Comparison of ENCODE assay signal across 9 cellular contexts in the genomic region with DNA sequence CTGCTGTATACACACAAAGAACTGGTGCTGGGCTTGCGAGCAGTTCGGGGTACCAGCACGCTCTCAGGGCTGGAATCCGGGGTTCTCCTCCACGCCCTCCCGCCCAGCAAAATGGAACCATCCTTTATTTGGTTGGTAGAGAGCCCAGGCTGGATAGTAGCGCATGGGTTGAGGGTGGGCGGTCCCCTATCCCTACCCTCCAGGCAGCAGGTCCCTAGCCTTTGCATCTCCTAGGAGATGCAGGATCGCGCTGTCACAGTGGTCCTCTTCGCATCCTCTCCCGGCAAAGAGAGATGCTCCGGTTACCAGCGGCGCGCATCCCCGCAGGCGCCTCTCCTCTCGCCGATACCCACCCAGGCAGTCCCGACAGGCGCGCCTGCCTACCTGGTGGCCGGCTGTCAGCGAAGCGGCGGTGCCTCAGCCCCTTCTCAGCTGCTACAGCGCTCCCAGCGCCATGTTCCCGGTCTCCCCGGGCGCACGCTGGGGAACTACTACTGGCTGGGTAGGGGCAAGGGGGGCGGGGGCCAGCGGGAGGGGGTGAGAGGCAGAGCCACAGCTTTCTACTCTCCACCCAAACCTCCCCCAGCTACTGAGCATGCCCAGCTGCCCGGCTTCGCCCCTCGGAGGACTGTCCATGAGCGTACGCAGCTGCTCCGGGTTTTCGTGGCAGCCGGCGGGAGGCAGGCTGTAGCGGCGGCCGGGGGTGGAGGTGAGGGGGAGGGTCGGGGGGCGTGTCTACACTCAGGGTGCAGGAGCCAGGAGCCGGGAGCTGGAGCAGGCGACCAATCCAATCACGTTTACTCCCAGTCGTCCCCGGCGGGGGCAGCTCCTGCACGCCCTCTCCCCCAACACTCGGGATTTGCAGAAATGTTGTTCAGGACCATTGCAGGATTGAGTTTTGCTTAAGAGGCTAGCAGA. TPM values are rescaled to one million over a fixed set of nuclear protein-coding genes. Genes with fewer than 3 reads are reported as not detected.
DNase-seq lines count a peak whose midpoint lies in the region; ATAC-seq and TF ChIP-seq lines count a peak whose summit lies in the region.
"Had no signal": no experiment of that assay in that cellular context is flagged by ENCODE, and none has a peak within 500 bp of the region (broad histone marks: within the 10 kb centered on the region; RNA-seq: fewer than 3 reads in every experiment).

A gene (minus strand): TSS at position 699 of the 918 bp plus-strand sequence. CDS start 194,748 bp downstream, outside the sequence.

- H3K9ac ChIP-seq in endocrine pancreas (ENCODE audit: control insufficient read depth, insufficient read depth, low read length), result peak within 1 kb of the TSS; percentile 54

- H3K36me3 ChIP-seq in HEK293 (ENCODE audit: control insufficient read depth in 2 of 2, insufficient read depth in 1 of 2, low read length in 2 of 2) (no peaks in the 10 kb centered on the region), endocrine pancreas (ENCODE audit: control insufficient read depth, insufficient read depth, low read length) (no peaks in the 10 kb centered on the region)
- H3K36me3 ChIP-seq in naive thymus-derived CD4-positive, alpha-beta T cell (ENCODE audit: control insufficient read depth in 2 of 3, insufficient read depth in 3 of 3, low read length in 3 of 3), result no peaks in the 10 kb centered on the region

- H3K4me3 ChIP-seq in HEK293 (ENCODE audit: low read depth, low read length) (peak within 1 kb of the TSS; percentile 61), endocrine pancreas (ENCODE audit: control insufficient read depth, insufficient read depth, low read length) (peak within 1 kb of the TSS; percentile 78)
- H3K4me3 ChIP-seq in naive thymus-derived CD4-positive, alpha-beta T cell (ENCODE audit: low read length), result no peak within 1 kb of the TSS

- ATAC-seq in naive thymus-derived CD4-positive, alpha-beta T cell, result no peak
- ATAC-seq in GM19351 (IDR thresholded peaks at IDR 0.05; ENCODE audit: unreplicated experiment), result no peak
- no peak for ATAC-seq in GM18517 (IDR thresholded peaks at IDR 0.05; ENCODE audit: unreplicated experiment)

- intact Hi-C loops in naive thymus-derived CD4-positive, alpha-beta T cell (cut with micrococcal nuclease), result no loop called here

- no peaks in the 10 kb centered on the region for H3K27me3 ChIP-seq in endocrine pancreas (ENCODE audit: control insufficient read depth, insufficient read depth, low read length)
- no peaks in the 10 kb centered on the region for H3K27me3 ChIP-seq in naive thymus-derived CD4-positive, alpha-beta T cell (ENCODE audit: control insufficient read depth in 2 of 2, insufficient read depth in 2 of 2, low read length in 2 of 2)

- peaks cover 11% of the 10 kb centered on the region for H3K4me1 Mint-ChIP-seq in mesothelial cell of epicardium
- H3K4me1 Mint-ChIP-seq in naive thymus-derived CD4-positive, alpha-beta T cell, result no peaks in the 10 kb centered on the region

- peak within 1 kb of the TSS; percentile 63 for H3K4me3 Mint-ChIP-seq in mesothelial cell of epicardium
- no peak within 1 kb of the TSS for H3K4me3 Mint-ChIP-seq in naive thymus-derived CD4-positive, alpha-beta T cell

- no peak for TF ChIP-seq CTCF in HEK293 (tag by site-specific recombination; IDR thresholded peaks at IDR 0.05)
- TF ChIP-seq CTCF in mesothelial cell of epicardium (IDR thresholded peaks at IDR 0.05; ENCODE audit: unreplicated experiment), result no peak

- peaks cover 49% of the 10 kb centered on the region for H3K27me3 Mint-ChIP-seq in mesothelial cell of epicardium (ENCODE audit: low read depth)
- peaks cover 20 to 44% (median 37%) of the 10 kb centered on the region in 5 donors for H3K27me3 Mint-ChIP-seq in naive thymus-derived CD4-positive, alpha-beta T cell

- CTCF ChIA-PET in HEK293 (lab: Yijun Ruan, JAX), result no interaction called here
- CTCF ChIA-PET in naive thymus-derived CD4-positive, alpha-beta T cell (lab: Charles Lee), result no interaction called here

- POLR2A ChIA-PET in HEK293 (lab: Yijun Ruan, JAX), result interaction anchor here (0.7 to 1.1 kb wide), 2 partner anchors 596 to 834 kb away, joined by 4 to 5 read pairs; a partner anchor contains a TSS
- POLR2A ChIA-PET in naive thymus-derived CD4-positive, alpha-beta T cell (lab: Charles Lee), result no interaction called here

- H3K9me3 ChIP-seq in HEK293 (ENCODE audit: control insufficient read depth, insufficient read depth, low read depth, low read length) (no peaks in the 10 kb centered on the region), endocrine pancreas (ENCODE audit: control insufficient read depth, low read length) (no peaks in the 10 kb centered on the region)
- H3K9me3 ChIP-seq in naive thymus-derived CD4-positive, alpha-beta T cell (ENCODE audit: control insufficient read depth in 2 of 3, low read length in 3 of 3), result no peaks in the 10 kb centered on the region

- no peaks in the 10 kb centered on the region for H3K4me1 ChIP-seq in HEK293 (ENCODE audit: control insufficient read depth, insufficient read depth, low read length)
- H3K4me1 ChIP-seq in endocrine pancreas (ENCODE audit: control insufficient read depth, insufficient read depth, low read length), result no peaks in the 10 kb centered on the region
- no peaks in the 10 kb centered on the region for H3K4me1 ChIP-seq in naive thymus-derived CD4-positive, alpha-beta T cell (ENCODE audit: control insufficient read depth in 2 of 2, insufficient read depth in 2 of 2, low read length in 2 of 2)

- no peak within 1 kb of the TSS for H3K27ac ChIP-seq in HEK293 (ENCODE audit: extremely low read depth, low read depth, low read length)
- H3K27ac ChIP-seq in naive thymus-derived CD4-positive, alpha-beta T cell (ENCODE audit: low read depth, low read length), result no peak within 1 kb of the TSS

- DNase-seq in NCI-H510A treated with DMSO at 0.1 percent for 48 hours (lab: John Stamatoyannopoulos, UW), result peak; percentile 98
- peak; percentile 71 to 81 for DNase-seq in mesothelial cell of epicardium (ENCODE audit: low spot score in 2 of 2, unreplicated experiment in 2 of 2)
- DNase-seq in naive thymus-derived CD4-positive, alpha-beta T cell, result no peak
- DNase-seq in GM19238 (ENCODE audit: insufficient read length, low spot score), result no peak

- H3K27ac Mint-ChIP-seq in mesothelial cell of epicardium, result no peak within 1 kb of the TSS
- no peak within 1 kb of the TSS for H3K27ac Mint-ChIP-seq in naive thymus-derived CD4-positive, alpha-beta T cell

- H3K9me3 Mint-ChIP-seq in mesothelial cell of epicardium, result peaks cover 4% of the 10 kb centered on the region
- peaks cover 0 to 26% (median 9%) of the 10 kb centered on the region in 11 donors for H3K9me3 Mint-ChIP-seq in naive thymus-derived CD4-positive, alpha-beta T cell

- no peaks in the 10 kb centered on the region for H3K36me3 Mint-ChIP-seq in mesothelial cell of epicardium
- H3K36me3 Mint-ChIP-seq in naive thymus-derived CD4-positive, alpha-beta T cell, result peaks cover 0 to 4% (median 0%) of the 10 kb centered on the region in 5 donors

TF ChIP-seq in HEK293, 187 proteins besides CTCF, POLR2A, EP300 and RAD21 (continues in another document):
- TF ChIP-seq ZBTB17 (tag by site-specific recombination; IDR thresholded peaks at IDR 0.05) (peak; percentile 71), OSR2 (tag by site-specific recombination; IDR thresholded peaks at IDR 0.05) (peak; percentile 51; the same call in 1 of the 2 replicates), ZNF175 (tag by site-specific recombination; IDR thresholded peaks at IDR 0.05) (no peak), ZXDB (tag by site-specific recombination; IDR thresholded peaks at IDR 0.05) (no peak), ZNF239 (tag by site-specific recombination; IDR thresholded peaks at IDR 0.05) (no peak), SP2 (tag by site-specific recombination; IDR thresholded peaks at IDR 0.05) (peak; percentile 65), ZFHX2 (tag by site-specific recombination; conservative IDR thresholded peaks at IDR 0.05) (peak; percentile 28; the same call in 1 of the 2 replicates), KLF9 (tag by site-specific recombination; IDR thresholded peaks at IDR 0.05; ENCODE audit: low read depth) (peak; percentile 72), GLIS2 (tag by site-specific recombination; IDR thresholded peaks at IDR 0.05) (peak; percentile 51), ZNF664 (tag by site-specific recombination; IDR thresholded peaks at IDR 0.05) (no peak), ZNF335 (tag by site-specific recombination; conservative IDR thresholded peaks at IDR 0.05) (peak; percentile 50), ZIC2 (tag by site-specific recombination; IDR thresholded peaks at IDR 0.05) (peak; percentile 43)
- TF ChIP-seq, protein P1, sequence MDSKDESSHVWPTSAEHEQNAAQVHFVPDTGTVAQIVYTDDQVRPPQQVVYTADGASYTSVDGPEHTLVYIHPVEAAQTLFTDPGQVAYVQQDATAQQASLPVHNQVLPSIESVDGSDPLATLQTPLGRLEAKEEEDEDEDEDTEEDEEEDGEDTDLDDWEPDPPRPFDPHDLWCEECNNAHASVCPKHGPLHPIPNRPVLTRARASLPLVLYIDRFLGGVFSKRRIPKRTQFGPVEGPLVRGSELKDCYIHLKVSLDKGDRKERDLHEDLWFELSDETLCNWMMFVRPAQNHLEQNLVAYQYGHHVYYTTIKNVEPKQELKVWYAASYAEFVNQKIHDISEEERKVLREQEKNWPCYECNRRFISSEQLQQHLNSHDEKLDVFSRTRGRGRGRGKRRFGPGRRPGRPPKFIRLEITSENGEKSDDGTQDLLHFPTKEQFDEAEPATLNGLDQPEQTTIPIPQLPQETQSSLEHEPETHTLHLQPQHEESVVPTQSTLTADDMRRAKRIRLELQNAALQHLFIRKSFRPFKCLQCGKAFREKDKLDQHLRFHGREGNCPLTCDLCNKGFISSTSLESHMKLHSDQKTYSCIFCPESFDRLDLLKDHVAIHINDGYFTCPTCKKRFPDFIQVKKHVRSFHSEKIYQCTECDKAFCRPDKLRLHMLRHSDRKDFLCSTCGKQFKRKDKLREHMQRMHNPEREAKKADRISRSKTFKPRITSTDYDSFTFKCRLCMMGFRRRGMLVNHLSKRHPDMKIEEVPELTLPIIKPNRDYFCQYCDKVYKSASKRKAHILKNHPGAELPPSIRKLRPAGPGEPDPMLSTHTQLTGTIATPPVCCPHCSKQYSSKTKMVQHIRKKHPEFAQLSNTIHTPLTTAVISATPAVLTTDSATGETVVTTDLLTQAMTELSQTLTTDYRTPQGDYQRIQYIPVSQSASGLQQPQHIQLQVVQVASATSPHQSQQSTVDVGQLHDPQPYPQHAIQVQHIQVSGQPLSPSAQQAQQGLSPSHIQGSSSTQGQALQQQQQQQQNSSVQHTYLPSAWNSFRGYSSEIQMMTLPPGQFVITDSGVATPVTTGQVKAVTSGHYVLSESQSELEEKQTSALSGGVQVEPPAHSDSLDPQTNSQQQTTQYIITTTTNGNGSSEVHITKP (tag by site-specific recombination; IDR thresholded peaks at IDR 0.05), result peak; percentile 84

RNA-seq across cellular contexts. Expression of the gene that starts here (rescaled TPM):
- total RNA-seq in mesothelial cell of epicardium, result 0.36 to 0.54 TPM (median 0.42 TPM) in 3 replicates
- not detected for total RNA-seq in naive thymus-derived CD4-positive, alpha-beta T cell
- not detected for polyA plus RNA-seq in naive thymus-derived CD4-positive, alpha-beta T cell
- total RNA-seq: lung microvascular endothelial cell had no signal

Comparison
In these comparisons a context has a peak if more than half of its experiments do, and no peak if none do; other contexts are left out.
1. Peak in DNase-seq in mesothelial cell of epicardium; RNA of the gene not detected or under 1 TPM.